In genomic region chr21:41816583-41817165, GRCh38 we compare ENCODE assay signal across 9 cellular contexts. TPM values are rescaled to one million over a fixed set of nuclear protein-coding genes. Genes with fewer than 3 reads are reported as not detected.
A peak's percentile ranks its signal among the peaks of the same experiment; 100 is the strongest.
DNase-seq lines count a peak whose midpoint lies in the region; FAIRE-seq and TF ChIP-seq lines count a peak whose summit lies in the region.
"Had no signal": no experiment of that assay in that cellular context is flagged by ENCODE, and none has a peak within 500 bp of the region (broad histone marks: within the 10 kb centered on the region; RNA-seq: fewer than 3 reads in every experiment).

No MANE protein-coding gene starts in this region.

- peaks cover 7% of the 10 kb centered on the region for H3K36me3 Mint-ChIP-seq in T-helper 2 cell treated with Interferon-gamma antibody and Interleukin-4, amounts not matched to agents 5 μg/mL and 100 μg/mL, for 36 hours (ENCODE audit: low read depth)

- peak overlapping the region; percentile 3 to 57 for H3K27ac ChIP-seq in ascending aorta

- TF ChIP-seq CTCF in ascending aorta (IDR thresholded peaks at IDR 0.05) = peak; percentile 64 to 87 (median 75)

- H3K9me3 Mint-ChIP-seq in T-helper 2 cell treated with Interferon-gamma antibody and Interleukin-4, amounts not matched to agents 5 μg/mL and 100 μg/mL, for 36 hours = no peaks in the 10 kb centered on the region
- H3K9me3 Mint-ChIP-seq: stimulated activated naive CD8-positive, alpha-beta T cell treated with anti-CD3 and anti-CD28 coated beads, Interleukin-15, Interleukin-2, amounts not matched to agents 100 ng/mL and 50 ng/mL, for 24 hours had no signal

- no peak overlapping the region for H3K27ac Mint-ChIP-seq in T-helper 2 cell treated with Interferon-gamma antibody and Interleukin-4, amounts not matched to agents 5 μg/mL and 100 μg/mL, for 36 hours
- H3K27ac Mint-ChIP-seq: stimulated activated naive CD8-positive, alpha-beta T cell treated with anti-CD3 and anti-CD28 coated beads, Interleukin-15, Interleukin-2, amounts not matched to agents 100 ng/mL and 50 ng/mL, for 24 hours had no signal

- H3K4me3 ChIP-seq in Jurkat, Clone E6-1 (ENCODE audit: low read length) = no peak overlapping the region
- H3K4me3 ChIP-seq in ascending aorta (no peak overlapping the region), skeletal muscle satellite cell (ENCODE audit: low read length) (no peak overlapping the region)

- H3K27me3 Mint-ChIP-seq in T-helper 2 cell treated with Interferon-gamma antibody and Interleukin-4, amounts not matched to agents 5 μg/mL and 100 μg/mL, for 36 hours (ENCODE audit: low read depth) = no peaks in the 10 kb centered on the region
- H3K27me3 Mint-ChIP-seq: stimulated activated naive CD8-positive, alpha-beta T cell treated with anti-CD3 and anti-CD28 coated beads, Interleukin-15, Interleukin-2, amounts not matched to agents 100 ng/mL and 50 ng/mL, for 24 hours had no signal

- H3K4me1 ChIP-seq in ascending aorta (peaks cover 0 to 4% of the 10 kb centered on the region in 2 donors), skeletal muscle satellite cell (ENCODE audit: control insufficient read depth, insufficient read depth, low read length) (no peaks in the 10 kb centered on the region)

- no peak overlapping the region for H3K4me3 Mint-ChIP-seq in T-helper 2 cell treated with Interferon-gamma antibody and Interleukin-4, amounts not matched to agents 5 μg/mL and 100 μg/mL, for 36 hours
- H3K4me3 Mint-ChIP-seq: stimulated activated naive CD8-positive, alpha-beta T cell treated with anti-CD3 and anti-CD28 coated beads, Interleukin-15, Interleukin-2, amounts not matched to agents 100 ng/mL and 50 ng/mL, for 24 hours had no signal

- H3K36me3 ChIP-seq in ascending aorta (peaks cover 5 to 31% of the 10 kb centered on the region in 2 donors), skeletal muscle satellite cell (ENCODE audit: insufficient read depth, low read length) (peaks cover 23% of the 10 kb centered on the region)

- H3K9ac ChIP-seq in skeletal muscle satellite cell (ENCODE audit: low read depth, low read length) = peak overlapping the region; percentile 7

- no peak for TF ChIP-seq POLR2A in GM12891 (IDR thresholded peaks at IDR 0.05; ENCODE audit: low read depth, low read length)

- H3K4me1 Mint-ChIP-seq in T-helper 2 cell treated with Interferon-gamma antibody and Interleukin-4, amounts not matched to agents 5 μg/mL and 100 μg/mL, for 36 hours (ENCODE audit: low read depth) = peaks cover 1% of the 10 kb centered on the region

- intact Hi-C loops in ascending aorta (cut with DNase I) = loop anchor here (1.0 to 5.0 kb wide), 5 partner anchors 38 to 534 kb away; no protein-coding TSS in a partner anchor

- peak; percentile 80 for FAIRE-seq in GM12891 (lab: Jason Lieb, UNC)

- H3K9me3 ChIP-seq in ascending aorta (no peaks in the 10 kb centered on the region), skeletal muscle satellite cell (replicated peaks; ENCODE audit: low read length) (no peaks in the 10 kb centered on the region)

- peak; percentile 67 for DNase-seq in 8988T
- peak; percentile 91 for DNase-seq in GM12891 (ENCODE audit: insufficient read length, low spot score)
- peak; percentile 27 for DNase-seq in Jurkat, Clone E6-1 (ENCODE audit: low read depth, low spot score)
- peak; percentile 30 for DNase-seq in T-helper 2 cell treated with Interferon-gamma antibody and Interleukin-4, amounts not matched to agents 5 μg/mL and 100 μg/mL, for 36 hours (ENCODE audit: low spot score)
- DNase-seq in ascending aorta (ENCODE audit: low spot score in 2 of 2) = peak in 1 of 2 donors; percentile 77
- DNase-seq in hepatic stellate cell (ENCODE audit: low spot score) = peak; percentile 83
- no peak for DNase-seq in GDM1 (lab: John Stamatoyannopoulos, UW)

- no peak overlapping the region for H3K4me2 ChIP-seq in skeletal muscle satellite cell (ENCODE audit: low read length)

- H3K27me3 ChIP-seq in ascending aorta (no peaks in the 10 kb centered on the region), skeletal muscle satellite cell (ENCODE audit: control insufficient read depth, insufficient read depth, low read length) (no peaks in the 10 kb centered on the region)

TF ChIP-seq in GM12891, 5 proteins besides CTCF, POLR2A, EP300 and RAD21:
- TF ChIP-seq POLR2AphosphoS5 (IDR thresholded peaks at IDR 0.05; ENCODE audit: low read depth, low read length) (no peak), POU2F2 (IDR thresholded peaks at IDR 0.05; ENCODE audit: low read depth, low read length) (no peak; the same call in 1 of the 2 replicates), PAX5 (IDR thresholded peaks at IDR 0.05; ENCODE audit: insufficient read depth, low read length, severe bottlenecking) (no peak), TAF1 (IDR thresholded peaks at IDR 0.05; ENCODE audit: low read depth, low read length) (no peak), SPI1 (IDR thresholded peaks at IDR 0.05; ENCODE audit: low read depth, low read length) (no peak)

RNA-seq across cellular contexts. Expression of gene RIPK4, which starts 49.8 kb away (rescaled TPM):
- 0.10 TPM for polyA plus RNA-seq in GM12891 (2012; ENCODE audit: low read depth, missing spikeins)
- polyA plus RNA-seq in Jurkat, Clone E6-1 (2012; ENCODE audit: insufficient read depth, insufficient read length) = 3.5 TPM
- 6.4 TPM for total RNA-seq in ascending aorta
- total RNA-seq in skeletal muscle satellite cell (2012; rRNA removed) = under 0.01 TPM in 1 of 2 replicates, not detected in the other
